ENCODE assay signal across 1 cellular context in genomic region chr2:32051836-32052439, GRCh38.
A peak's percentile ranks its signal among the peaks of the same experiment; 100 is the strongest.
TF ChIP-seq lines count a peak whose summit lies in the region.

No MANE protein-coding gene starts in this region.

TF ChIP-seq in HepG2, 621 proteins besides CTCF, POLR2A, EP300 and RAD21 (continued from another document):
- TF ChIP-seq ZNF276 (CRISPR knock-in tag; IDR thresholded peaks at IDR 0.05; ENCODE audit: low read depth) (no peak), ZNF30 (CRISPR knock-in tag; IDR thresholded peaks at IDR 0.05) (no peak), HDAC6 (IDR thresholded peaks at IDR 0.05; ENCODE audit: low read depth, low read length) (no peak), ZNF724P (CRISPR knock-in tag; IDR thresholded peaks at IDR 0.05; ENCODE audit: borderline replicate concordance) (no peak), KAT2B (IDR thresholded peaks at IDR 0.05; ENCODE audit: borderline replicate concordance, low read depth, low read length) (no peak), ZEB1 (IDR thresholded peaks at IDR 0.05; ENCODE audit: insufficient replicate concordance, low read depth) (peak; percentile 61), ZXDC (CRISPR knock-in tag; IDR thresholded peaks at IDR 0.05) (no peak), FOXO1 (CRISPR knock-in tag; IDR thresholded peaks at IDR 0.05) (no peak), FOXA1 (IDR thresholded peaks at IDR 0.05) (no peak), FOXA1 (CRISPR knock-in tag; IDR thresholded peaks at IDR 0.05) (0 out of 2 replicates have a peak, but pooled peaks have one; percentile 56), PAXIP1 (CRISPR knock-in tag; conservative IDR thresholded peaks at IDR 0.05) (peak; percentile 42)
- TF ChIP-seq, protein P1, sequence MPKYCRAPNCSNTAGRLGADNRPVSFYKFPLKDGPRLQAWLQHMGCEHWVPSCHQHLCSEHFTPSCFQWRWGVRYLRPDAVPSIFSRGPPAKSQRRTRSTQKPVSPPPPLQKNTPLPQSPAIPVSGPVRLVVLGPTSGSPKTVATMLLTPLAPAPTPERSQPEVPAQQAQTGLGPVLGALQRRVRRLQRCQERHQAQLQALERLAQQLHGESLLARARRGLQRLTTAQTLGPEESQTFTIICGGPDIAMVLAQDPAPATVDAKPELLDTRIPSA (CRISPR knock-in tag; IDR thresholded peaks at IDR 0.05; ENCODE audit: borderline replicate concordance): no peak
